Comparison of ENCODE assay signal across 9 cellular contexts in genomic region chr10:80144302-80145131, GRCh38. TPM values are rescaled to one million over a fixed set of nuclear protein-coding genes. Genes with fewer than 3 reads are reported as not detected.
DNase-seq lines count a peak whose midpoint lies in the region; ATAC-seq, FAIRE-seq and TF ChIP-seq lines count a peak whose summit lies in the region.
"Had no signal": no experiment of that assay in that cellular context is flagged by ENCODE, and none has a peak within 500 bp of the region (broad histone marks: within the 10 kb centered on the region; RNA-seq: fewer than 3 reads in every experiment).

No MANE protein-coding gene starts in this region.

- no peak overlapping the region for H3K4me3 ChIP-seq in K562
- H3K4me3 ChIP-seq in naive thymus-derived CD4-positive, alpha-beta T cell (ENCODE audit: low read length): peak overlapping the region; percentile 56

- H3K9me1 ChIP-seq in K562 (ENCODE audit: control insufficient read depth, insufficient read depth, low read length): no peaks in the 10 kb centered on the region

- no peak for TF ChIP-seq RAD21 in K562 (CRISPR knock-in tag; conservative IDR thresholded peaks at IDR 0.05 in 1 of 2, IDR thresholded peaks at IDR 0.05 in 1 of 2)

- 0 out of 4 replicates have a peak overlapping the region, but pooled peaks of 1 of the 2 experiments have one; percentile 0 for H3K9ac ChIP-seq in K562 (ENCODE audit: insufficient read depth in 1 of 2, low read depth in 2 of 2, low read length in 2 of 2)

- peak overlapping the region; percentile 3; the same call in 1 of the 2 replicates for H3K4me2 ChIP-seq in K562 (ENCODE audit: insufficient read depth, low read length)

- in situ Hi-C loops in K562 (cut with MboI): no loop called here

- H3K9me3 ChIP-seq in K562 (replicated peaks; ENCODE audit: control insufficient read depth, insufficient read depth, low read depth, low read length): 0 out of 2 replicates have a peak, but pooled peaks cover 4% of the 10 kb centered on the region
- no peaks in the 10 kb centered on the region for H3K9me3 ChIP-seq in naive thymus-derived CD4-positive, alpha-beta T cell (ENCODE audit: control insufficient read depth in 2 of 3, low read length in 3 of 3)

- no peaks in the 10 kb centered on the region for H3K79me2 ChIP-seq in K562 (ENCODE audit: control insufficient read depth, insufficient read depth, low read length)

- H4K20me1 ChIP-seq in K562 (replicated peaks; ENCODE audit: control insufficient read depth, insufficient read depth, low read length): peaks cover 5% of the 10 kb centered on the region

- H3K27ac Mint-ChIP-seq in naive thymus-derived CD4-positive, alpha-beta T cell: peak overlapping the region; percentile 50 to 93 (median 68)

- H3K9me3 Mint-ChIP-seq in naive thymus-derived CD4-positive, alpha-beta T cell: peaks cover 0 to 10% (median 2%) of the 10 kb centered on the region in 11 donors

- no TSS peak for BruUV-seq in K562 (replicated peaks; lab: Mats Ljungman, UMichigan)

- TF ChIP-seq EP300 in K562 (IDR thresholded peaks at IDR 0.05; ENCODE audit: low read length): no peak

- DNase-seq in 8988T (peak; percentile 38), RPMI8226 (peak; percentile 84), K562 (ENCODE audit: extremely low read depth in 1 of 4, low spot score in 3 of 4) (peak in 3 of 4 experiments; percentile 40 to 51 (median 51)), NCI-H226 (no peak)
- peak in 8 of 9 donors; percentile 19 to 50 (median 42) for DNase-seq in naive thymus-derived CD4-positive, alpha-beta T cell

- intact Hi-C loops in K562 (cut with micrococcal nuclease): loop anchor here (5.0 kb wide), 1 partner anchor 63 kb away; the partner anchor contains the start of gene ANXA11
- intact Hi-C loops in naive thymus-derived CD4-positive, alpha-beta T cell (cut with micrococcal nuclease): loop anchor here (1.0 to 5.0 kb wide), 6 partner anchors 16 to 770 kb away; partner anchors contain the start of gene TMEM254 (in 1 of the 2)

- POLR2A ChIA-PET in K562 (lab: Yijun Ruan, JAX): interaction anchor here (0.7 to 1.6 kb wide), 8 partner anchors 8 to 141 kb away, joined by 3 to 6 read pairs (median 4); no protein-coding TSS in a partner anchor
- POLR2A ChIA-PET in naive thymus-derived CD4-positive, alpha-beta T cell (lab: Charles Lee): interaction anchor here (1.0 to 2.2 kb wide), 7 partner anchors 9 to 78 kb away, joined by 3 to 15 read pairs (median 11); partner anchors contain the start of gene ANXA11

- H3K36me3 Mint-ChIP-seq in naive thymus-derived CD4-positive, alpha-beta T cell: peaks cover 4 to 20% (median 14%) of the 10 kb centered on the region in 5 donors

- ATAC-seq in GM19328 (IDR thresholded peaks at IDR 0.05; ENCODE audit: unreplicated experiment): peak; percentile 42
- ATAC-seq in HG03175 (IDR thresholded peaks at IDR 0.05; ENCODE audit: unreplicated experiment): peak; percentile 48
- peak; percentile 39 for ATAC-seq in K562
- ATAC-seq in naive thymus-derived CD4-positive, alpha-beta T cell: peak; percentile 60
- no peak for ATAC-seq in GM18519 (IDR thresholded peaks at IDR 0.05; ENCODE audit: low FRiP score, unreplicated experiment)

- H3K4me1 Mint-ChIP-seq in naive thymus-derived CD4-positive, alpha-beta T cell: peaks cover 14 to 25% (median 23%) of the 10 kb centered on the region in 7 donors

- peaks cover 0 to 9% (median 3%) of the 10 kb centered on the region in 5 donors for H3K27me3 Mint-ChIP-seq in naive thymus-derived CD4-positive, alpha-beta T cell

- no peak for TF ChIP-seq POLR2A in K562 (conservative IDR thresholded peaks at IDR 0.05)

- WGBS in K562 (ENCODE audit: insufficient coverage, low coverage, missing lambda C conversion rate): 16% methylated on average over 23 of the region's 33 CpGs

- TF ChIP-seq CTCF in K562 (IDR thresholded peaks at IDR 0.05 in 2 of 3, conservative IDR thresholded peaks at IDR 0.05 in 1 of 3; ENCODE audit: insufficient read depth in 2 of 3, low read depth in 1 of 3, low read length in 3 of 3): no peak

- H3K4me3 Mint-ChIP-seq in naive thymus-derived CD4-positive, alpha-beta T cell: peak overlapping the region; percentile 81 to 88 (median 86)

- CTCF ChIA-PET in K562 (lab: Yijun Ruan, JAX; ENCODE audit: low intra/inter-chr PET ratio): interaction anchor here (1.1 to 3.4 kb wide), 5 partner anchors 77 to 299 kb away, joined by 3 to 34 read pairs (median 4); no protein-coding TSS in a partner anchor
- CTCF ChIA-PET in naive thymus-derived CD4-positive, alpha-beta T cell (lab: Charles Lee): interaction anchor here (0.6 to 3.1 kb wide), 17 partner anchors 18 to 771 kb away, joined by 3 to 52 read pairs (median 4); no protein-coding TSS in a partner anchor

- no peak for FAIRE-seq in K562 (lab: Jason Lieb, UNC)

- no peak overlapping the region for H2AFZ ChIP-seq in K562 (ENCODE audit: low read depth, low read length)

- H3K27me3 ChIP-seq in K562 (ENCODE audit: control insufficient read depth in 2 of 2, insufficient read depth in 2 of 2, low read length in 2 of 2): peaks cover 8 to 25% of the 10 kb centered on the region in 2 experiments
- H3K27me3 ChIP-seq in naive thymus-derived CD4-positive, alpha-beta T cell (ENCODE audit: control insufficient read depth in 2 of 2, insufficient read depth in 2 of 2, low read length in 2 of 2): no peaks in the 10 kb centered on the region

- no peak overlapping the region for H3K27ac ChIP-seq in K562 (ENCODE audit: extremely low read depth, low read depth, low read length)
- peak overlapping the region; percentile 56 for H3K27ac ChIP-seq in naive thymus-derived CD4-positive, alpha-beta T cell (ENCODE audit: low read depth, low read length)

- 0 out of 3 replicates have a peak, but pooled peaks cover 2% of the 10 kb centered on the region for H3K36me3 ChIP-seq in K562 (ENCODE audit: control insufficient read depth, insufficient read depth, low read length)
- no peaks in the 10 kb centered on the region for H3K36me3 ChIP-seq in naive thymus-derived CD4-positive, alpha-beta T cell (ENCODE audit: control insufficient read depth in 2 of 3, insufficient read depth in 3 of 3, low read length in 3 of 3)

- H3K4me1 ChIP-seq in K562 (replicated peaks in 1 of 2; ENCODE audit: control insufficient read depth in 2 of 2, insufficient read depth in 2 of 2, low read length in 2 of 2): peaks cover 0 to 9% of the 10 kb centered on the region in 2 experiments; a peak in 3 of 5 replicates
- peaks cover 7 to 12% of the 10 kb centered on the region in 2 donors for H3K4me1 ChIP-seq in naive thymus-derived CD4-positive, alpha-beta T cell (ENCODE audit: control insufficient read depth in 2 of 2, insufficient read depth in 2 of 2, low read length in 2 of 2)

TF ChIP-seq in K562, 482 proteins besides CTCF, POLR2A, EP300 and RAD21:
- TF ChIP-seq POLR2G (IDR thresholded peaks at IDR 0.05; ENCODE audit: low read depth, low read length): peak; percentile 76
- no peak for TF ChIP-seq FOSL1 (tag; conservative IDR thresholded peaks at IDR 0.05)
- TF ChIP-seq RBM22 (IDR thresholded peaks at IDR 0.05; ENCODE audit: low read depth, low read length, poor library complexity, severe bottlenecking): peak; percentile 81
- no peak for TF ChIP-seq CBX2 (IDR thresholded peaks at IDR 0.05; ENCODE audit: insufficient read depth, low read length, poor library complexity, severe bottlenecking)
- no peak for TF ChIP-seq MXD1 (CRISPR knock-in tag; IDR thresholded peaks at IDR 0.05; ENCODE audit: borderline replicate concordance, poor library complexity, severe bottlenecking)
- TF ChIP-seq ASH1L (IDR thresholded peaks at IDR 0.05; ENCODE audit: borderline replicate concordance, low read depth, partially characterized antibody): no peak
- no peak for TF ChIP-seq ZNF699 (CRISPR knock-in tag; IDR thresholded peaks at IDR 0.05; ENCODE audit: insufficient replicate concordance)
- TF ChIP-seq KLF1 (tag; IDR thresholded peaks at IDR 0.05): no peak

RNA-seq across cellular contexts. Expression of gene PLAC9, which starts 12.0 kb away (rescaled TPM):
- total RNA-seq in K562 (2011; cell fraction: chromatin; rRNA removed; ENCODE audit: low replicate concordance): not detected in 2 replicates
- total RNA-seq in K562 (2011; cell fraction: nucleolus; rRNA removed): not detected in 2 replicates
- total RNA-seq in K562 (2011; cell fraction: nucleoplasm; rRNA removed): not detected in 2 replicates
- total RNA-seq in K562 (2014; rRNA removed) (not detected in 2 replicates), K562 (2014; rRNA removed; fragmentation: Illumina TruSeq; extraction: Trizol) (not detected in 2 replicates), K562 (2015; rRNA removed; fragmentation: Illumina TruSeq; extraction: Trizol) (not detected in 2 replicates), K562 (2021) (not detected in 2 replicates)
- polyA plus RNA-seq in K562 (2011; rRNA removed) (not detected in 2 replicates), K562 (2014; fragmentation: Illumina TruSeq; extraction: Trizol) (not detected in 2 replicates), K562 (2014; fragmentation: Nextera tagmentation; extraction: Ambion mirVana) (not detected), K562 (2014; rRNA removed) (not detected in 2 replicates)
- not detected in 2 replicates for polyA plus RNA-seq in K562 (2011; cell fraction: cytosol; rRNA removed)
- not detected in 2 replicates for polyA plus RNA-seq in K562 (2011; cell fraction: nucleus; rRNA removed)
- 0.20 TPM in 1 of 2 replicates, not detected in the other for polyA plus RNA-seq in K562 (2012)
- not detected in 2 replicates for polyA minus RNA-seq in K562 (2011; rRNA and poly(A)+ RNA removed)
- not detected in 2 replicates for polyA minus RNA-seq in K562 (2011; cell fraction: cytosol; rRNA and poly(A)+ RNA removed)
- not detected in 2 replicates for polyA minus RNA-seq in K562 (2011; cell fraction: nucleus; rRNA and poly(A)+ RNA removed)
- not detected for total RNA-seq in naive thymus-derived CD4-positive, alpha-beta T cell
- polyA plus RNA-seq in naive thymus-derived CD4-positive, alpha-beta T cell: not detected
- total RNA-seq: Daoy had no signal
